22 cellular contexts compared by ENCODE assay signal in the genomic region with DNA sequence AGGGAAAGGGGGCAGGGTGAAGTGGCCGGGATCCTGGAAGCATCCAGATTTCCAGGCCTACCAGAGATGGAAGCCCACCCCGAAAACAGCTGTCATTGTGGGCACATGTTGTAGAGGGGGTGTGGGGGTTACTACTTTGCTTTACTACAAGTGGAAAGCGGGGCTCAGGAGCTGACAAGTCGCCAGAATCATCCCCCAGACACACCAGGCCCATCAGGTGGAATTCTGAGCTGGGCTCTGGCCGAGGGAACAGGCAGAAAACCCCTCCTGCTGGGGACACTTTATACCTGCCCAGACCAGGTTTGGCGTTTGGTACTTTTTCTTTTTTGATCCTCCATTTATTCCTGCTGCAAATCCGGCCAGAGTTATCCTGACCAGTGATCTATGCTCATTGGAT. TPM values are rescaled to one million over a fixed set of nuclear protein-coding genes. Genes with fewer than 3 reads are reported as not detected.
DNase-seq lines count a peak whose midpoint lies in the region; ATAC-seq and TF ChIP-seq lines count a peak whose summit lies in the region.
"Had no signal": no experiment of that assay in that cellular context is flagged by ENCODE, and none has a peak within 500 bp of the region (broad histone marks: within the 10 kb centered on the region; RNA-seq: fewer than 3 reads in every experiment).

No MANE protein-coding gene starts in this region.

- H3K9me3 Mint-ChIP-seq in glutamatergic neuron (ENCODE audit: unreplicated experiment) (peaks cover 20% of the 10 kb centered on the region), nephron progenitor cell (no peaks in the 10 kb centered on the region), type B pancreatic cell (no peaks in the 10 kb centered on the region)

- H3K4me3 ChIP-seq in Peyer's patch: peak overlapping the region in 3 of 4 donors; percentile 53 to 80 (median 77)
- H3K4me3 ChIP-seq: SJCRH30 had no signal

- peak overlapping the region; percentile 17 for H3K27ac Mint-ChIP-seq in glutamatergic neuron (ENCODE audit: unreplicated experiment)
- no peak overlapping the region for H3K27ac Mint-ChIP-seq in nephron progenitor cell
- H3K27ac Mint-ChIP-seq in type B pancreatic cell: peak overlapping the region; percentile 58
- H3K27ac Mint-ChIP-seq in T-helper 17 cell: no peak overlapping the region
- H3K27ac Mint-ChIP-seq: CD4-positive, CD25-positive, alpha-beta regulatory T cell had no signal

- ATAC-seq in T-helper 17 cell: no peak
- ATAC-seq: HepG2, PC-3 had no signal

- H3K4me3 Mint-ChIP-seq in glutamatergic neuron (ENCODE audit: unreplicated experiment): peak overlapping the region; percentile 20
- H3K4me3 Mint-ChIP-seq in nephron progenitor cell: peak overlapping the region; percentile 97
- peak overlapping the region; percentile 82 for H3K4me3 Mint-ChIP-seq in type B pancreatic cell
- no peak overlapping the region for H3K4me3 Mint-ChIP-seq in T-helper 17 cell

- peaks cover 0 to 4% (median 0%) of the 10 kb centered on the region in 3 donors for H3K36me3 ChIP-seq in Peyer's patch
- H3K36me3 ChIP-seq: SJCRH30 had no signal

- H3K27ac ChIP-seq in Peyer's patch: peak overlapping the region in 3 of 4 donors; percentile 84 to 98 (median 92)
- H3K27ac ChIP-seq: SJCRH30 had no signal

- peaks cover 7% of the 10 kb centered on the region for H3K4me1 Mint-ChIP-seq in glutamatergic neuron (ENCODE audit: low read depth, unreplicated experiment)
- H3K4me1 Mint-ChIP-seq in nephron progenitor cell: peaks cover 76% of the 10 kb centered on the region
- H3K4me1 Mint-ChIP-seq in type B pancreatic cell (ENCODE audit: unreplicated experiment): peaks cover 18% of the 10 kb centered on the region
- peaks cover 19% of the 10 kb centered on the region for H3K4me1 Mint-ChIP-seq in T-helper 17 cell

- H3K9me3 ChIP-seq in Peyer's patch: no peaks in the 10 kb centered on the region
- no peaks in the 10 kb centered on the region for H3K9me3 ChIP-seq in T-helper 17 cell (ENCODE audit: control insufficient read depth, low read length, poor library complexity, severe bottlenecking)
- H3K9me3 ChIP-seq: SJCRH30 had no signal

- peaks cover 0 to 9% of the 10 kb centered on the region in 2 donors for H3K27me3 ChIP-seq in Peyer's patch

- TF ChIP-seq CTCF in Peyer's patch (IDR thresholded peaks at IDR 0.05) (no peak), glutamatergic neuron (IDR thresholded peaks at IDR 0.05; ENCODE audit: partially characterized antibody, unreplicated experiment) (no peak), nephron progenitor cell (IDR thresholded peaks at IDR 0.05) (no peak), type B pancreatic cell (conservative IDR thresholded peaks at IDR 0.05) (no peak)

- H3K36me3 Mint-ChIP-seq in glutamatergic neuron (ENCODE audit: unreplicated experiment): no peaks in the 10 kb centered on the region
- H3K36me3 Mint-ChIP-seq in nephron progenitor cell (ENCODE audit: low read depth): no peaks in the 10 kb centered on the region
- H3K36me3 Mint-ChIP-seq in type B pancreatic cell: no peaks in the 10 kb centered on the region
- peaks cover 2% of the 10 kb centered on the region for H3K36me3 Mint-ChIP-seq in T-helper 17 cell (ENCODE audit: low read depth)
- H3K36me3 Mint-ChIP-seq: CD4-positive, CD25-positive, alpha-beta regulatory T cell had no signal

- DNase-seq in Peyer's patch (peak in 2 of 3 donors; percentile 24 to 57), glutamatergic neuron (no peak), nephron progenitor cell (peak; percentile 13), type B pancreatic cell (ENCODE audit: extremely low spot score, unreplicated experiment) (no peak), T-helper 17 cell (no peak), NOMO-1 treated with DMSO at 0.1 percent for 48 hours (lab: John Stamatoyannopoulos, UW; ENCODE audit: unreplicated experiment) (no peak), NCI-H187 (lab: John Stamatoyannopoulos, UW) (no peak)
- DNase-seq: ACHN; AML-193; CD4-positive, CD25-positive, alpha-beta regulatory T cell; DMS53; HCEC 1CT; KG1; NCI-H1048; NCI-H1436 treated with DMSO at 0.1 percent for 48 hours; NCI-H2081; NCI-H510A; NCI-H774; PC-3; SJCRH30 had no signal

- TF ChIP-seq POLR2A in Peyer's patch (IDR thresholded peaks at IDR 0.05): no peak

- H3K4me1 ChIP-seq in Peyer's patch: peaks cover 0 to 42% (median 15%) of the 10 kb centered on the region in 4 donors
- H3K4me1 ChIP-seq: SJCRH30 had no signal

- H3K27me3 Mint-ChIP-seq in glutamatergic neuron (ENCODE audit: unreplicated experiment) (peaks cover 42% of the 10 kb centered on the region), nephron progenitor cell (ENCODE audit: low read depth, poor library complexity) (peaks cover 3% of the 10 kb centered on the region), type B pancreatic cell (peaks cover 95% of the 10 kb centered on the region), T-helper 17 cell (peaks cover 78% of the 10 kb centered on the region)

RNA-seq across cellular contexts. Expression of a gene that starts 3.8 kb away (rescaled TPM):
- total RNA-seq in Peyer's patch (100 to 1,000 TPM in 3 of 4 donors, 10 to 100 TPM in 1; 33.0 to 182 (median 136) TPM), glutamatergic neuron (ENCODE audit: unreplicated experiment) (1.1 TPM), type B pancreatic cell (ENCODE audit: low replicate concordance) (11.3 and 31.8 TPM in 2 replicates), T-helper 17 cell (not detected)
- total RNA-seq: CD4-positive, CD25-positive, alpha-beta regulatory T cell; M059J; SJCRH30 had no signal

RNA-seq across cellular contexts. Expression of a gene that starts 23.2 kb away (rescaled TPM):
- total RNA-seq in Peyer's patch (100 to 1,000 TPM in 2 of 4 donors, 10 to 100 TPM in 2; 38.0 to 144 (median 99.0) TPM), glutamatergic neuron (ENCODE audit: unreplicated experiment) (not detected), type B pancreatic cell (ENCODE audit: low replicate concordance) (0.93 TPM in 1 of 2 replicates, not detected in the other), T-helper 17 cell (not detected)
- total RNA-seq: CD4-positive, CD25-positive, alpha-beta regulatory T cell; HepG2; M059J; PC-3; SJCRH30 had no signal

RNA-seq across cellular contexts. Expression of a gene that starts 45.5 kb away (rescaled TPM):
- total RNA-seq in Peyer's patch (not detected), glutamatergic neuron (ENCODE audit: unreplicated experiment) (not detected), type B pancreatic cell (ENCODE audit: low replicate concordance) (7.1 and 16.2 TPM in 2 replicates), T-helper 17 cell (not detected)
- total RNA-seq: CD4-positive, CD25-positive, alpha-beta regulatory T cell; M059J; PC-3; SJCRH30 had no signal

Comparison
In these comparisons a context has a peak if more than half of its experiments do, and no peak if none do; other contexts are left out.
1. DNase-seq: peak in Peyer's patch (2 of 3) and nephron progenitor cell (single experiment); none in glutamatergic neuron (single experiment), type B pancreatic cell (single experiment), T-helper 17 cell (0 of 3), NOMO-1 treated with DMSO at 0.1 percent for 48 hours (single experiment) and NCI-H187 (0 of 2).
2. H3K27ac Mint-ChIP-seq: peak in glutamatergic neuron (single experiment) and type B pancreatic cell (single experiment); none in nephron progenitor cell (single experiment) and T-helper 17 cell (single experiment).
3. RNA of a gene that starts 23.2 kb away (total RNA-seq): 38.0 to 144 TPM in Peyer's patch; 0.93 TPM in type B pancreatic cell, not detected in glutamatergic neuron (single experiment) and not detected in T-helper 17 cell; every median in the first group is over 10 times any median in the second.